In the genomic region with DNA sequence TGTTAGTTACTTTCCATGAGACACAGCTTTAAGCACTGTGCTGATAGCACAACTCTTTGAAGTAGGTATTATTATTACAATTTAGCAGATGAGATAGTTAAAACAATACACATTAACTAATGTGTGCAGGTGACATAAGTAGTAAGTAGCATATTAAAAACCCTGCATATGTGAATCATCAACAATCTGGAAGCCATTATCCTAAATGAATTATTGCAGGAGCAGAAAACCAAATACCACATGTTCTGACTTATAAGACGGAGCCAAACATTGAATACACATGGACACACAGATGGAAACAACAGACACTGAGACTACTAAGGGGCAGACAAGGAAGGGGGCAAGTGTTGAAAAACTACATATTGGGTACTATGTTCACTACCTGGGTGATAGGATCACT, we compare ENCODE assay signal across 1 cellular context.
A peak's percentile ranks its signal among the peaks of the same experiment; 100 is the strongest.
TF ChIP-seq lines count a peak whose summit lies in the region.

No MANE protein-coding gene starts in this region.

TF ChIP-seq in SK-N-SH, 30 proteins besides CTCF, POLR2A, EP300 and RAD21 (continued from another document):
- peak; percentile 59; the same call in 1 of the 2 replicates for TF ChIP-seq MXI1 (IDR thresholded peaks at IDR 0.05; ENCODE audit: low read depth, low read length)
- no peak for TF ChIP-seq SMC3 (IDR thresholded peaks at IDR 0.05; ENCODE audit: low read depth, low read length)
- TF ChIP-seq GABPA (IDR thresholded peaks at IDR 0.05; ENCODE audit: low read depth): no peak
- TF ChIP-seq FOXM1 (IDR thresholded peaks at IDR 0.05; ENCODE audit: low read depth): no peak
- no peak for TF ChIP-seq YY1 (IDR thresholded peaks at IDR 0.05; ENCODE audit: low read depth)
- TF ChIP-seq TEAD4 (IDR thresholded peaks at IDR 0.05; ENCODE audit: borderline replicate concordance, insufficient read depth): 0 out of 2 replicates have a peak, but pooled peaks have one; percentile 21
- TF ChIP-seq, protein P1, sequence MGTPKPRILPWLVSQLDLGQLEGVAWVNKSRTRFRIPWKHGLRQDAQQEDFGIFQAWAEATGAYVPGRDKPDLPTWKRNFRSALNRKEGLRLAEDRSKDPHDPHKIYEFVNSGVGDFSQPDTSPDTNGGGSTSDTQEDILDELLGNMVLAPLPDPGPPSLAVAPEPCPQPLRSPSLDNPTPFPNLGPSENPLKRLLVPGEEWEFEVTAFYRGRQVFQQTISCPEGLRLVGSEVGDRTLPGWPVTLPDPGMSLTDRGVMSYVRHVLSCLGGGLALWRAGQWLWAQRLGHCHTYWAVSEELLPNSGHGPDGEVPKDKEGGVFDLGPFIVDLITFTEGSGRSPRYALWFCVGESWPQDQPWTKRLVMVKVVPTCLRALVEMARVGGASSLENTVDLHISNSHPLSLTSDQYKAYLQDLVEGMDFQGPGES (IDR thresholded peaks at IDR 0.05; ENCODE audit: low read depth, low read length): no peak
- TF ChIP-seq TAF1 (IDR thresholded peaks at IDR 0.05; ENCODE audit: borderline replicate concordance, low read depth, low read length): no peak
- TF ChIP-seq PBX3 (IDR thresholded peaks at IDR 0.05): no peak
- TF ChIP-seq JUND (IDR thresholded peaks at IDR 0.05): peak; percentile 9; the same call in 1 of the 2 replicates
- no peak for TF ChIP-seq RFX5 (IDR thresholded peaks at IDR 0.05; ENCODE audit: low read length)
- no peak for TF ChIP-seq EZH2phosphoT487 (IDR thresholded peaks at IDR 0.05; ENCODE audit: borderline replicate concordance, low read depth)
- TF ChIP-seq FOSL2 (IDR thresholded peaks at IDR 0.05; ENCODE audit: borderline replicate concordance, low read depth): no peak
- TF ChIP-seq ELF1 (IDR thresholded peaks at IDR 0.05): no peak
- no peak for TF ChIP-seq RXRA (IDR thresholded peaks at IDR 0.05; ENCODE audit: borderline replicate concordance, low read depth)
- peak; percentile 51; the same call in 1 of the 2 replicates for TF ChIP-seq FOXJ3 (CRISPR knock-in tag; IDR thresholded peaks at IDR 0.05)
- TF ChIP-seq, protein P2, sequence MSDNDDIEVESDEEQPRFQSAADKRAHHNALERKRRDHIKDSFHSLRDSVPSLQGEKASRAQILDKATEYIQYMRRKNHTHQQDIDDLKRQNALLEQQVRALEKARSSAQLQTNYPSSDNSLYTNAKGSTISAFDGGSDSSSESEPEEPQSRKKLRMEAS (IDR thresholded peaks at IDR 0.05; ENCODE audit: low read depth): no peak
- TF ChIP-seq, protein P3, sequence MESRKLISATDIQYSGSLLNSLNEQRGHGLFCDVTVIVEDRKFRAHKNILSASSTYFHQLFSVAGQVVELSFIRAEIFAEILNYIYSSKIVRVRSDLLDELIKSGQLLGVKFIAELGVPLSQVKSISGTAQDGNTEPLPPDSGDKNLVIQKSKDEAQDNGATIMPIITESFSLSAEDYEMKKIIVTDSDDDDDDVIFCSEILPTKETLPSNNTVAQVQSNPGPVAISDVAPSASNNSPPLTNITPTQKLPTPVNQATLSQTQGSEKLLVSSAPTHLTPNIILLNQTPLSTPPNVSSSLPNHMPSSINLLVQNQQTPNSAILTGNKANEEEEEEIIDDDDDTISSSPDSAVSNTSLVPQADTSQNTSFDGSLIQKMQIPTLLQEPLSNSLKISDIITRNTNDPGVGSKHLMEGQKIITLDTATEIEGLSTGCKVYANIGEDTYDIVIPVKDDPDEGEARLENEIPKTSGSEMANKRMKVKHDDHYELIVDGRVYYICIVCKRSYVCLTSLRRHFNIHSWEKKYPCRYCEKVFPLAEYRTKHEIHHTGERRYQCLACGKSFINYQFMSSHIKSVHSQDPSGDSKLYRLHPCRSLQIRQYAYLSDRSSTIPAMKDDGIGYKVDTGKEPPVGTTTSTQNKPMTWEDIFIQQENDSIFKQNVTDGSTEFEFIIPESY (IDR thresholded peaks at IDR 0.05; ENCODE audit: borderline replicate concordance, low read depth): no peak
- TF ChIP-seq RCOR1 (IDR thresholded peaks at IDR 0.05; ENCODE audit: low read length): peak; percentile 77; the same call in 1 of the 2 replicates
- TF ChIP-seq NRF1 (IDR thresholded peaks at IDR 0.05; ENCODE audit: low read depth, low read length): no peak
- TF ChIP-seq, protein P4, sequence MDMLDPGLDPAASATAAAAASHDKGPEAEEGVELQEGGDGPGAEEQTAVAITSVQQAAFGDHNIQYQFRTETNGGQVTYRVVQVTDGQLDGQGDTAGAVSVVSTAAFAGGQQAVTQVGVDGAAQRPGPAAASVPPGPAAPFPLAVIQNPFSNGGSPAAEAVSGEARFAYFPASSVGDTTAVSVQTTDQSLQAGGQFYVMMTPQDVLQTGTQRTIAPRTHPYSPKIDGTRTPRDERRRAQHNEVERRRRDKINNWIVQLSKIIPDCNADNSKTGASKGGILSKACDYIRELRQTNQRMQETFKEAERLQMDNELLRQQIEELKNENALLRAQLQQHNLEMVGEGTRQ (IDR thresholded peaks at IDR 0.05; ENCODE audit: borderline replicate concordance, low read depth, low read length): no peak
- no peak for TF ChIP-seq NFIC (IDR thresholded peaks at IDR 0.05; ENCODE audit: borderline replicate concordance)
- peak; percentile 71; the same call in 1 of the 2 replicates for TF ChIP-seq GATA2 (CRISPR knock-in tag; IDR thresholded peaks at IDR 0.05)
- no peak for TF ChIP-seq SIN3A (IDR thresholded peaks at IDR 0.05; ENCODE audit: borderline replicate concordance, low read depth, low read length)
- TF ChIP-seq, protein P5, sequence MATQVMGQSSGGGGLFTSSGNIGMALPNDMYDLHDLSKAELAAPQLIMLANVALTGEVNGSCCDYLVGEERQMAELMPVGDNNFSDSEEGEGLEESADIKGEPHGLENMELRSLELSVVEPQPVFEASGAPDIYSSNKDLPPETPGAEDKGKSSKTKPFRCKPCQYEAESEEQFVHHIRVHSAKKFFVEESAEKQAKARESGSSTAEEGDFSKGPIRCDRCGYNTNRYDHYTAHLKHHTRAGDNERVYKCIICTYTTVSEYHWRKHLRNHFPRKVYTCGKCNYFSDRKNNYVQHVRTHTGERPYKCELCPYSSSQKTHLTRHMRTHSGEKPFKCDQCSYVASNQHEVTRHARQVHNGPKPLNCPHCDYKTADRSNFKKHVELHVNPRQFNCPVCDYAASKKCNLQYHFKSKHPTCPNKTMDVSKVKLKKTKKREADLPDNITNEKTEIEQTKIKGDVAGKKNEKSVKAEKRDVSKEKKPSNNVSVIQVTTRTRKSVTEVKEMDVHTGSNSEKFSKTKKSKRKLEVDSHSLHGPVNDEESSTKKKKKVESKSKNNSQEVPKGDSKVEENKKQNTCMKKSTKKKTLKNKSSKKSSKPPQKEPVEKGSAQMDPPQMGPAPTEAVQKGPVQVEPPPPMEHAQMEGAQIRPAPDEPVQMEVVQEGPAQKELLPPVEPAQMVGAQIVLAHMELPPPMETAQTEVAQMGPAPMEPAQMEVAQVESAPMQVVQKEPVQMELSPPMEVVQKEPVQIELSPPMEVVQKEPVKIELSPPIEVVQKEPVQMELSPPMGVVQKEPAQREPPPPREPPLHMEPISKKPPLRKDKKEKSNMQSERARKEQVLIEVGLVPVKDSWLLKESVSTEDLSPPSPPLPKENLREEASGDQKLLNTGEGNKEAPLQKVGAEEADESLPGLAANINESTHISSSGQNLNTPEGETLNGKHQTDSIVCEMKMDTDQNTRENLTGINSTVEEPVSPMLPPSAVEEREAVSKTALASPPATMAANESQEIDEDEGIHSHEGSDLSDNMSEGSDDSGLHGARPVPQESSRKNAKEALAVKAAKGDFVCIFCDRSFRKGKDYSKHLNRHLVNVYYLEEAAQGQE (IDR thresholded peaks at IDR 0.05; ENCODE audit: low read depth, low read length): no peak
- peak; percentile 57 for TF ChIP-seq CHD2 (IDR thresholded peaks at IDR 0.05; ENCODE audit: low read length, partially characterized antibody)
- peak; percentile 87 for TF ChIP-seq TCF12 (IDR thresholded peaks at IDR 0.05)
- TF ChIP-seq MEF2A (IDR thresholded peaks at IDR 0.05; ENCODE audit: borderline replicate concordance, low read depth): no peak
- TF ChIP-seq POLR2AphosphoS5 (IDR thresholded peaks at IDR 0.05; ENCODE audit: low read depth, low read length): peak; percentile 79
TF ChIP-seq in SK-N-SH: peak in this region for 9.
